ENCODE assay signal across 24 cellular contexts in the genomic region with DNA sequence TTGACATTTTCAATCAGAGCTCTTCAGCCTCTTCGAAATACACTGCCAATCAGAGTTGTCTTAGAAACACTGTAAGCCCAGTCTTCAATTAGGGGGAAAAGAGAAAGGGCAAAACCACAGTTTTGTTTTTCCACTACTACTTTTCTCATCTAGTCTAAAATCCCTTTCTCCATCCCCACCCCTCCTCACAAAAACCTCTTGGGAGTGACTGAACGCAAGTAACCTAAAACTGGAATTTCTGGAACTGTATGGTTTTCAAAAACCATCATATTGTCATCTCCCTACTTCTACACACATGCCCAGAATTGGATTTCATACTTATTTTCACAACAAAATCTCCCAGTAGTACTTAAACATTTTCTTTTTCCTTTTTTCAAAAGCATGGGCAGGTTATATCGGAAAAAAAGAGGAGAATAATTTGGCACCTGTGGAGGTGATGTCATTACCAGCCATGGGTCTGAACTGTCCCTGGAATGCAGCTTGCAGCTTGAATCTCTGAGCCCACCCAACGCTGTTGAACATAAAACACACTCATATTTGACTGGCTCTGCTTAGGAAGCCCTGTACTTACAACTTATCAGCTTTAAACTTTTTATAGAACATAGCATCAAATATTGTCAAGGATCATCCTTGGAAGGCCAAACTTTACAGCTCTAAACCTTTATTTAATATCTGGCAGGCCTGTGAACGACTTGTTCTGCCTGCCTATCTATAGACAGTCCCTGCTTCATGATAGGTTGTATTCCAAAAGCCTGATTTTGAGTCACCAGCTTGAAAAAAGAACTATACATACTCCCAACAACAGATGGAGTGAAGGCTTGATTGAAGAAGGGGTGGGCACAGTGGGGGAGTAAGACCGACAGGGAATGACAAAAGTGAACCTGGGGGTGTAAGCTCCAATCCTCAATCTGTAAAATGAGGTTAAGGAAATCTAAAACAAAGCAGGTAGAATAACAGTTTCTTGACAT. TPM values are rescaled to one million over a fixed set of nuclear protein-coding genes. Genes with fewer than 3 reads are reported as not detected.
DNase-seq lines count a peak whose midpoint lies in the region; ATAC-seq and TF ChIP-seq lines count a peak whose summit lies in the region.
"Had no signal": no experiment of that assay in that cellular context is flagged by ENCODE, and none has a peak within 500 bp of the region (broad histone marks: within the 10 kb centered on the region; RNA-seq: fewer than 3 reads in every experiment).

No MANE protein-coding gene starts in this region.

- CTCF ChIA-PET in HEK293 (lab: Yijun Ruan, JAX): interaction anchor here (0.7 kb wide), 1 partner anchor 74 kb away, joined by 4 read pairs; no protein-coding TSS in a partner anchor

- H3K9me3 ChIP-seq in HEK293 (ENCODE audit: control insufficient read depth, insufficient read depth, low read depth, low read length) (no peaks in the 10 kb centered on the region), testis (no peaks in the 10 kb centered on the region)
- H3K9me3 ChIP-seq: pancreas, right lobe of liver had no signal

- TF ChIP-seq CTCF in HEK293 (tag by site-specific recombination; IDR thresholded peaks at IDR 0.05) (no peak), testis (IDR thresholded peaks at IDR 0.05) (no peak)

- DNase-seq in left ventricle myocardium superior (no peak), sciatic nerve (ENCODE audit: low spot score) (no peak), testis (no peak)
- no peak for DNase-seq in activated CD8-positive, alpha-beta memory T cell treated with anti-CD3 and anti-CD28 coated beads, Interleukin-2, amount 50 U/mL, for 48 hours
- DNase-seq in stimulated activated naive CD4-positive, alpha-beta T cell (lab: John Stamatoyannopoulos, UW): no peak
- DNase-seq: activated CD4-positive, CD25-positive, alpha-beta regulatory T cell treated with anti-CD3 and anti-CD28 coated beads, Interleukin-2, amount 50 U/mL, for 72 hours; activated CD8-positive, alpha-beta T cell treated with anti-CD3 and anti-CD28 coated beads for 36 hours; activated effector memory CD4-positive, alpha-beta T cell treated with Interleukin-2 at 50 U/mL for 16 hours; activated T-cell treated with anti-CD3 and anti-CD28 coated beads for 4 hours; body of pancreas; EL; MG63; naive thymus-derived CD8-positive, alpha-beta T cell; NCI-H1417; NCI-H2107; NCI-H510A treated with DMSO at 0.1 percent for 48 hours; pancreas; right lobe of liver; stimulated activated CD4-positive, alpha-beta T cell treated with anti-CD3 and anti-CD28 coated beads, Interleukin-15, amount 100 ng/mL, for 24 hours; T-helper 1 cell had no signal

- H3K27me3 ChIP-seq in testis: no peaks in the 10 kb centered on the region
- H3K27me3 ChIP-seq: body of pancreas, MG63, pancreas, right lobe of liver had no signal

- ATAC-seq in left ventricle myocardium superior: peak; percentile 50
- peak; percentile 63 for ATAC-seq in sciatic nerve
- no peak for ATAC-seq in HG02870 (IDR thresholded peaks at IDR 0.05; ENCODE audit: unreplicated experiment)
- ATAC-seq: activated CD8-positive, alpha-beta T cell treated with anti-CD3 and anti-CD28 coated beads for 36 hours; body of pancreas; naive thymus-derived CD8-positive, alpha-beta T cell; pancreas; right lobe of liver had no signal

- POLR2A ChIA-PET in HEK293 (lab: Yijun Ruan, JAX): interaction anchor here (0.9 kb wide), 1 partner anchor 12 kb away, joined by 4 read pairs; no protein-coding TSS in a partner anchor

- H3K36me3 ChIP-seq in HEK293 (ENCODE audit: control insufficient read depth in 2 of 2, insufficient read depth in 1 of 2, low read length in 2 of 2) (no peaks in the 10 kb centered on the region), testis (ENCODE audit: low read depth, missing control alignments) (no peaks in the 10 kb centered on the region)
- H3K36me3 ChIP-seq: pancreas, right lobe of liver had no signal

- intact Hi-C loops in left ventricle myocardium superior (cut with micrococcal nuclease): no loop called here
- intact Hi-C loops in sciatic nerve (cut with DNase I): no loop called here
- intact Hi-C loops in testis (cut with DNase I; ENCODE audit: low total_unique reads): no loop called here

- no peak overlapping the region for H3K4me3 ChIP-seq in HEK293 (ENCODE audit: low read depth, low read length)
- H3K4me3 ChIP-seq in testis: no peak overlapping the region
- H3K4me3 ChIP-seq: body of pancreas, coronary artery, MG63, pancreas, right lobe of liver had no signal

- 64 to 70% methylated on average over 6 of the region's 6 CpGs for WGBS in testis, 2 donors

- no peak for TF ChIP-seq POLR2A in testis (IDR thresholded peaks at IDR 0.05)

- H3K4me1 ChIP-seq in HEK293 (ENCODE audit: control insufficient read depth, insufficient read depth, low read length): peaks cover 46% of the 10 kb centered on the region
- peaks cover 24% of the 10 kb centered on the region for H3K4me1 ChIP-seq in testis
- H3K4me1 ChIP-seq: right lobe of liver had no signal

- H3K27ac ChIP-seq in HEK293 (ENCODE audit: extremely low read depth, low read depth, low read length) (no peak overlapping the region), angular gyrus (ENCODE audit: low read depth, low read length) (peak overlapping the region; percentile 67), testis (no peak overlapping the region)
- H3K27ac ChIP-seq: body of pancreas, right lobe of liver had no signal

TF ChIP-seq in HEK293, 187 proteins besides CTCF, POLR2A, EP300 and RAD21 (continues in another document):
- TF ChIP-seq SCRT2 (tag by site-specific recombination; IDR thresholded peaks at IDR 0.05): peak; percentile 40; the same call in 1 of the 2 replicates
- TF ChIP-seq PRDM10 (tag by site-specific recombination; IDR thresholded peaks at IDR 0.05): peak; percentile 66
- peak; percentile 17; the same call in 1 of the 2 replicates for TF ChIP-seq EGR2 (tag by site-specific recombination; IDR thresholded peaks at IDR 0.05; ENCODE audit: low read depth)
- TF ChIP-seq ZNF747 (tag by site-specific recombination; IDR thresholded peaks at IDR 0.05): no peak
- TF ChIP-seq WT1 (tag by site-specific recombination; IDR thresholded peaks at IDR 0.05): no peak
- TF ChIP-seq ZNF416 (tag by site-specific recombination; IDR thresholded peaks at IDR 0.05): no peak
- TF ChIP-seq ZNF335 (tag by site-specific recombination; conservative IDR thresholded peaks at IDR 0.05): peak; percentile 47
- no peak for TF ChIP-seq KLF10 (tag by site-specific recombination; IDR thresholded peaks at IDR 0.05)
- no peak for TF ChIP-seq ZSCAN23 (tag by site-specific recombination; IDR thresholded peaks at IDR 0.05)
- TF ChIP-seq ZFHX2 (tag by site-specific recombination; conservative IDR thresholded peaks at IDR 0.05): 0 out of 2 replicates have a peak, but pooled peaks have one; percentile 14
- TF ChIP-seq ZNF677 (tag by site-specific recombination; IDR thresholded peaks at IDR 0.05): no peak
- TF ChIP-seq ZBTB17 (tag by site-specific recombination; IDR thresholded peaks at IDR 0.05): peak; percentile 84
- no peak for TF ChIP-seq KLF1 (tag by site-specific recombination; IDR thresholded peaks at IDR 0.05)
- TF ChIP-seq PRDM4 (tag by site-specific recombination; IDR thresholded peaks at IDR 0.05): no peak

RNA-seq across cellular contexts. Expression of gene EPB41L2, which starts 59.3 kb away (rescaled TPM):
- 91.8 TPM for total RNA-seq in left ventricle myocardium superior
- total RNA-seq in sciatic nerve: 889 TPM
- total RNA-seq in testis: 100 to 1,000 TPM; 139 to 206 TPM
- 131 TPM for polyA plus RNA-seq in testis (ENCODE audit: insufficient read depth, low read depth, low replicate concordance)
